ENCODE assay signal across 13 cellular contexts in the genomic region with DNA sequence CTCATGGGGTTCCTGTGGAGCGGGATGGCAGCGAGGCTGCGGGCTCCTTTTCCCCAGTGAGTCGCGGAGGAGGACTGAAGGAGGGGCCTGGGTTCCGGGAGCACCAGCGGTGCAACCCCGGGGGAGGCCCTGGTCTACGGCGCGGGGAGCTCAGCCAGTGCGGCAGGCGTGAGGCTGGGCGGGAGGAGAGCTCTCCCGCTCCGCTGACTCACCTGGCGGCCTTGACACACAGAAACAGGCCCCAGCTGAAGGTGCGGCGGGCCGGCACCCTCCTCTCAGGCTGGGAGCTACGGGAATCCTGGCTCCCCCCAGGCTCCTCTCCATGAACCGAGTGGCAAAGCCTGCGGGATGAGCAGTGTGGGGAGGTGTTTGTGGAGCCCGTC. TPM values are rescaled to one million over a fixed set of nuclear protein-coding genes. Genes with fewer than 3 reads are reported as not detected.
DNase-seq lines count a peak whose midpoint lies in the region; ATAC-seq, FAIRE-seq and TF ChIP-seq lines count a peak whose summit lies in the region.
"Had no signal": no experiment of that assay in that cellular context is flagged by ENCODE, and none has a peak within 500 bp of the region (broad histone marks: within the 10 kb centered on the region; RNA-seq: fewer than 3 reads in every experiment).

No MANE protein-coding gene starts in this region.

- H3K27ac Mint-ChIP-seq in activated T-cell treated with anti-CD3 and anti-CD28 coated beads, Interleukin-2, amount 50 U/mL, for 72 hours, result no peak overlapping the region
- no peak overlapping the region for H3K27ac Mint-ChIP-seq in activated T-helper 1 cell treated with anti-CD3 and anti-CD28 coated beads, Interleukin-12 subunit alpha, Interleukin-12 subunit beta, Interleukin-2, Interleukin-4 antibody, amounts not matched to agents 30 ng/mL and 10 ng/mL and 1 ng/mL, durations not matched to agents 14 hours and 24 hours and 36 hours

- no peaks in the 10 kb centered on the region for H3K4me1 ChIP-seq in A549
- H3K4me1 ChIP-seq: BE2C, colonic mucosa had no signal

- peaks cover 27% of the 10 kb centered on the region for H3K4me1 Mint-ChIP-seq in activated T-cell treated with anti-CD3 and anti-CD28 coated beads, Interleukin-2, amount 50 U/mL, for 72 hours (ENCODE audit: low read depth)
- peaks cover 8% of the 10 kb centered on the region for H3K4me1 Mint-ChIP-seq in activated T-helper 1 cell treated with anti-CD3 and anti-CD28 coated beads, Interleukin-12 subunit alpha, Interleukin-12 subunit beta, Interleukin-2, Interleukin-4 antibody, amounts not matched to agents 30 ng/mL and 10 ng/mL and 1 ng/mL, durations not matched to agents 14 hours and 24 hours and 36 hours (ENCODE audit: low read depth)

- H3K4me3 Mint-ChIP-seq in activated T-cell treated with anti-CD3 and anti-CD28 coated beads, Interleukin-2, amount 50 U/mL, for 72 hours, result peak overlapping the region; percentile 55 to 70
- H3K4me3 Mint-ChIP-seq in activated T-helper 1 cell treated with anti-CD3 and anti-CD28 coated beads, Interleukin-12 subunit alpha, Interleukin-12 subunit beta, Interleukin-2, Interleukin-4 antibody, amounts not matched to agents 30 ng/mL and 10 ng/mL and 1 ng/mL, durations not matched to agents 14 hours and 24 hours and 36 hours, result no peak overlapping the region

- POLR2A ChIA-PET in A549 (lab: Yijun Ruan, JAX), result no interaction called here

- intact Hi-C loops in activated T-helper 1 cell treated with anti-CD3 and anti-CD28 coated beads, Interleukin-12 subunit alpha, Interleukin-12 subunit beta, Interleukin-2, Interleukin-4 antibody, amounts not matched to agents 30 ng/mL and 10 ng/mL and 1 ng/mL, durations not matched to agents 14 hours and 24 hours and 36 hours (cut with micrococcal nuclease), result no loop called here

- peaks cover 41% of the 10 kb centered on the region for H3K27me3 Mint-ChIP-seq in activated T-cell treated with anti-CD3 and anti-CD28 coated beads, Interleukin-2, amount 50 U/mL, for 72 hours (ENCODE audit: low read depth)
- H3K27me3 Mint-ChIP-seq in activated T-helper 1 cell treated with anti-CD3 and anti-CD28 coated beads, Interleukin-12 subunit alpha, Interleukin-12 subunit beta, Interleukin-2, Interleukin-4 antibody, amounts not matched to agents 30 ng/mL and 10 ng/mL and 1 ng/mL, durations not matched to agents 14 hours and 24 hours and 36 hours (ENCODE audit: insufficient read depth), result peaks cover 11% of the 10 kb centered on the region

- in situ Hi-C loops in G401 (cut with HindIII; ENCODE audit: low sequenced_read_pairs), result no loop called here

- ATAC-seq in A549, result peak; percentile 37 to 55; a peak in 5 of 6 replicates
- ATAC-seq in activated T-cell treated with anti-CD3 and anti-CD28 coated beads, Interleukin-2, amount 50 U/mL, for 72 hours (replicated peaks in 1 of 2), result peak; percentile 72 to 75
- ATAC-seq in left lobe of liver, result peak; percentile 17
- ATAC-seq in GM18519 (IDR thresholded peaks at IDR 0.05; ENCODE audit: low FRiP score, unreplicated experiment), result no peak
- ATAC-seq in GM21717 (IDR thresholded peaks at IDR 0.05; ENCODE audit: unreplicated experiment), result no peak

- H3K9me3 Mint-ChIP-seq in activated T-cell treated with anti-CD3 and anti-CD28 coated beads, Interleukin-2, amount 50 U/mL, for 72 hours, result peaks cover 9 to 14% of the 10 kb centered on the region in 2 donors
- peaks cover 14% of the 10 kb centered on the region for H3K9me3 Mint-ChIP-seq in activated T-helper 1 cell treated with anti-CD3 and anti-CD28 coated beads, Interleukin-12 subunit alpha, Interleukin-12 subunit beta, Interleukin-2, Interleukin-4 antibody, amounts not matched to agents 30 ng/mL and 10 ng/mL and 1 ng/mL, durations not matched to agents 14 hours and 24 hours and 36 hours

- no peak for TF ChIP-seq RAD21 in A549 (conservative IDR thresholded peaks at IDR 0.05 in 1 of 2, IDR thresholded peaks at IDR 0.05 in 1 of 2)

- H3K9me3 ChIP-seq in A549, result peaks cover 5% of the 10 kb centered on the region; the same call in 1 of the 3 replicates
- H3K9me3 ChIP-seq: BE2C, colonic mucosa, neutrophil had no signal

- 94% methylated on average over 9 of the region's 24 CpGs for WGBS in A549 (ENCODE audit: missing lambda C conversion rate)

- DNase-seq in A549 (ENCODE audit: low read depth in 1 of 2, low spot score in 1 of 2), result no peak
- DNase-seq in G401 (ENCODE audit: low spot score), result peak; percentile 28
- DNase-seq in activated T-cell treated with anti-CD3 and anti-CD28 coated beads, Interleukin-2, amount 50 U/mL, for 72 hours, result peak in 1 of 2 donors; percentile 42
- no peak for DNase-seq in left lobe of liver (ENCODE audit: low spot score)
- no peak for DNase-seq in activated T-helper 1 cell treated with anti-CD3 and anti-CD28 coated beads, Interleukin-12 subunit alpha, Interleukin-12 subunit beta, Interleukin-2, Interleukin-4 antibody, amounts not matched to agents 30 ng/mL and 10 ng/mL and 1 ng/mL, durations not matched to agents 14 hours and 24 hours and 36 hours (ENCODE audit: low spot score)
- DNase-seq in NOMO-1 treated with dmso at 0.1 percent for 144 hours (lab: John Stamatoyannopoulos, UW; ENCODE audit: unreplicated experiment), result no peak
- DNase-seq: activated effector memory CD4-positive, alpha-beta T cell treated with anti-CD3 and anti-CD28 coated beads, Interleukin-2, amount 50 U/mL, for 16 hours; BE2C; colonic mucosa had no signal

- no peak for FAIRE-seq in A549 (lab: Jason Lieb, UNC)

- no peak overlapping the region for H3K4me3 ChIP-seq in A549
- H3K4me3 ChIP-seq: colonic mucosa had no signal

- H3K4me2 ChIP-seq in A549, result no peak overlapping the region

- no peak for TF ChIP-seq POLR2A in A549 (IDR thresholded peaks at IDR 0.05; ENCODE audit: low read length)

- CTCF ChIA-PET in A549 (lab: Yijun Ruan, JAX), result interaction anchor here (0.5 to 0.9 kb wide), 2 partner anchors 10 to 1667 kb away, joined by 3 read pairs; no protein-coding TSS in a partner anchor

- no peak for TF ChIP-seq CTCF in A549 (IDR thresholded peaks at IDR 0.05)

- no peak overlapping the region for H3K27ac ChIP-seq in A549
- H3K27ac ChIP-seq: colonic mucosa, neutrophil, RWPE1 had no signal

- TF ChIP-seq EP300 in A549 (IDR thresholded peaks at IDR 0.05), result no peak

- peaks cover 16 to 18% of the 10 kb centered on the region in 2 donors for H3K36me3 Mint-ChIP-seq in activated T-cell treated with anti-CD3 and anti-CD28 coated beads, Interleukin-2, amount 50 U/mL, for 72 hours (ENCODE audit: insufficient read depth in 2 of 2)
- peaks cover 4% of the 10 kb centered on the region for H3K36me3 Mint-ChIP-seq in activated T-helper 1 cell treated with anti-CD3 and anti-CD28 coated beads, Interleukin-12 subunit alpha, Interleukin-12 subunit beta, Interleukin-2, Interleukin-4 antibody, amounts not matched to agents 30 ng/mL and 10 ng/mL and 1 ng/mL, durations not matched to agents 14 hours and 24 hours and 36 hours (ENCODE audit: low read depth)

TF ChIP-seq in A549, 52 proteins besides CTCF, POLR2A, EP300 and RAD21 (continues in another document):
- TF ChIP-seq CBX8 (IDR thresholded peaks at IDR 0.05) (no peak), SMC3 (IDR thresholded peaks at IDR 0.05) (no peak), KDM1A (IDR thresholded peaks at IDR 0.05; ENCODE audit: low read depth) (no peak), TFCP2L1 (CRISPR knock-in tag; IDR thresholded peaks at IDR 0.05) (no peak), CHD4 (IDR thresholded peaks at IDR 0.05; ENCODE audit: borderline replicate concordance) (no peak), HOXB5 (CRISPR knock-in tag; IDR thresholded peaks at IDR 0.05) (no peak)

RNA-seq across cellular contexts. Expression of gene NOM1, which starts 6.8 kb away (rescaled TPM):
- polyA plus RNA-seq in A549 (2011; rRNA removed) (15.5 and 19.1 TPM in 2 replicates), A549 (2017; fragmentation: RNase III; extraction: RNeasy Plus Mini Kit Qiagen cat#74134 plus additional on column Dnase treatment) (17.7 to 19.0 TPM (median 18.8 TPM) in 3 replicates)
- 9.9 and 10.7 TPM in 2 replicates for polyA plus RNA-seq in A549 (2012; cell fraction: cytosol; rRNA removed)
- 28.0 and 34.9 TPM in 2 replicates for polyA plus RNA-seq in A549 (2012; cell fraction: nucleus; rRNA removed)
- polyA minus RNA-seq in A549 (2011; rRNA and poly(A)+ RNA removed), result 22.2 and 24.6 TPM in 2 replicates
- 10.8 and 14.2 TPM in 2 replicates for total RNA-seq in G401 (2014; rRNA removed; shearing (Covaris generic))
- 10 to 100 TPM; 30.1 to 37.5 TPM for total RNA-seq in activated T-cell treated with anti-CD3 and anti-CD28 coated beads, Interleukin-2, amount 50 U/mL, for 72 hours
- 7.2 TPM for total RNA-seq in left lobe of liver
- total RNA-seq in activated T-helper 1 cell treated with anti-CD3 and anti-CD28 coated beads, Interleukin-12 subunit alpha, Interleukin-12 subunit beta, Interleukin-2, Interleukin-4 antibody, amounts not matched to agents 30 ng/mL and 10 ng/mL and 1 ng/mL, durations not matched to agents 14 hours and 24 hours and 36 hours, result 46.4 and 50.9 TPM in 2 replicates

RNA-seq across cellular contexts. Expression of gene LMBR1, which starts 49.7 kb away (rescaled TPM):
- polyA plus RNA-seq in A549 (2011; rRNA removed) (33.2 and 39.3 TPM in 2 replicates), A549 (2017; fragmentation: RNase III; extraction: RNeasy Plus Mini Kit Qiagen cat#74134 plus additional on column Dnase treatment) (40.3 to 42.9 TPM (median 42.3 TPM) in 3 replicates)
- 22.4 TPM in 2 replicates for polyA plus RNA-seq in A549 (2012; cell fraction: cytosol; rRNA removed)
- polyA plus RNA-seq in A549 (2012; cell fraction: nucleus; rRNA removed), result 17.6 and 24.0 TPM in 2 replicates
- 50.3 and 61.3 TPM in 2 replicates for polyA minus RNA-seq in A549 (2011; rRNA and poly(A)+ RNA removed)
- total RNA-seq in G401 (2014; rRNA removed; shearing (Covaris generic)), result 66.9 and 78.8 TPM in 2 replicates
- 10 to 100 TPM; 88.2 to 88.6 TPM for total RNA-seq in activated T-cell treated with anti-CD3 and anti-CD28 coated beads, Interleukin-2, amount 50 U/mL, for 72 hours
- 28.7 TPM for total RNA-seq in left lobe of liver
- 53.5 and 55.5 TPM in 2 replicates for total RNA-seq in activated T-helper 1 cell treated with anti-CD3 and anti-CD28 coated beads, Interleukin-12 subunit alpha, Interleukin-12 subunit beta, Interleukin-2, Interleukin-4 antibody, amounts not matched to agents 30 ng/mL and 10 ng/mL and 1 ng/mL, durations not matched to agents 14 hours and 24 hours and 36 hours

Comparison
In these comparisons a context has a peak if more than half of its experiments do, and no peak if none do; other contexts are left out.
1. ATAC-seq: peak in A549 (2 of 2), activated T-cell treated with anti-CD3 and anti-CD28 coated beads, Interleukin-2, amount 50 U/mL, for 72 hours (2 of 2) and left lobe of liver (single experiment); none in GM18519 (single experiment) and GM21717 (single experiment).